Comparison of ENCODE assay signal across 2 cellular contexts in the genomic region with DNA sequence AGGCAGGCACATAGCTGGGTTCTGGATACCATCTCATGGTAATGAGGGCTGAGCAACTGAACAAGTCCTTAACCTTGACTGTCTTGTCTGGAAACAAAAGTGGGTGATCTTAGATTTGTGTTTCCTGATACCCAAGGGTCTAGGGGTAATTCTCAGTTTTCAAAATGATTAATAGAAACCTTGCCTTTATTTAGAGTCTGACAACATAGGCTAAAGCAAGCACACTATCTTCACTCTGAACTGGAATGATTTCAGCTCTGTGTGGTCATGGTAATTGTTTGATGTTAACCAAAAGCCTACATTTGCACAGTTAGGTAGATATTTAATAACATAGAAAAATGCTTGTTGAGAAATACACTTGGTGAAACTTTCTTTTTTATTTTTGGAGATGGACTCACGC.
TF ChIP-seq lines count a peak whose summit lies in the region.

No MANE protein-coding gene starts in this region.

TF ChIP-seq in A549, 52 proteins besides CTCF, POLR2A, EP300 and RAD21:
- TF ChIP-seq ESRRA (IDR thresholded peaks at IDR 0.05; ENCODE audit: borderline replicate concordance, low read length) (no peak), FOSB (CRISPR knock-in tag; IDR thresholded peaks at IDR 0.05) (no peak), PHF8 (IDR thresholded peaks at IDR 0.05; ENCODE audit: borderline replicate concordance, low read depth) (no peak), EHF (CRISPR knock-in tag; IDR thresholded peaks at IDR 0.05) (no peak), HOXB13 (CRISPR knock-in tag; IDR thresholded peaks at IDR 0.05; ENCODE audit: low read depth) (no peak), MYC (IDR thresholded peaks at IDR 0.05; ENCODE audit: borderline replicate concordance, low read length) (no peak), FOXS1 (CRISPR knock-in tag; IDR thresholded peaks at IDR 0.05) (no peak), POLR2AphosphoS2 (conservative IDR thresholded peaks at IDR 0.05; ENCODE audit: low read length) (no peak)
- TF ChIP-seq, protein P1, sequence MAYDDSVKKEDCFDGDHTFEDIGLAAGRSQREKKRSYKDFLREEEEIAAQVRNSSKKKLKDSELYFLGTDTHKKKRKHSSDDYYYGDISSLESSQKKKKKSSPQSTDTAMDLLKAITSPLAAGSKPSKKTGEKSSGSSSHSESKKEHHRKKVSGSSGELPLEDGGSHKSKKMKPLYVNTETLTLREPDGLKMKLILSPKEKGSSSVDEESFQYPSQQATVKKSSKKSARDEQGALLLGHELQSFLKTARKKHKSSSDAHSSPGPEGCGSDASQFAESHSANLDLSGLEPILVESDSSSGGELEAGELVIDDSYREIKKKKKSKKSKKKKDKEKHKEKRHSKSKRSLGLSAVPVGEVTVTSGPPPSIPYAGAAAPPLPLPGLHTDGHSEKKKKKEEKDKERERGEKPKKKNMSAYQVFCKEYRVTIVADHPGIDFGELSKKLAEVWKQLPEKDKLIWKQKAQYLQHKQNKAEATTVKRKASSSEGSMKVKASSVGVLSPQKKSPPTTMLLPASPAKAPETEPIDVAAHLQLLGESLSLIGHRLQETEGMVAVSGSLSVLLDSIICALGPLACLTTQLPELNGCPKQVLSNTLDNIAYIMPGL (CRISPR knock-in tag; IDR thresholded peaks at IDR 0.05; ENCODE audit: borderline replicate concordance), result no peak
- TF ChIP-seq, protein P2, sequence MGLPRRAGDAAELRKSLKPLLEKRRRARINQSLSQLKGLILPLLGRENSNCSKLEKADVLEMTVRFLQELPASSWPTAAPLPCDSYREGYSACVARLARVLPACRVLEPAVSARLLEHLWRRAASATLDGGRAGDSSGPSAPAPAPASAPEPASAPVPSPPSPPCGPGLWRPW (IDR thresholded peaks at IDR 0.05), result no peak

TF ChIP-seq in GM23338, 12 proteins besides CTCF, POLR2A, EP300 and RAD21:
- TF ChIP-seq STAT1 (IDR thresholded peaks at IDR 0.05; ENCODE audit: unreplicated experiment), result no peak
- TF ChIP-seq, protein P3, sequence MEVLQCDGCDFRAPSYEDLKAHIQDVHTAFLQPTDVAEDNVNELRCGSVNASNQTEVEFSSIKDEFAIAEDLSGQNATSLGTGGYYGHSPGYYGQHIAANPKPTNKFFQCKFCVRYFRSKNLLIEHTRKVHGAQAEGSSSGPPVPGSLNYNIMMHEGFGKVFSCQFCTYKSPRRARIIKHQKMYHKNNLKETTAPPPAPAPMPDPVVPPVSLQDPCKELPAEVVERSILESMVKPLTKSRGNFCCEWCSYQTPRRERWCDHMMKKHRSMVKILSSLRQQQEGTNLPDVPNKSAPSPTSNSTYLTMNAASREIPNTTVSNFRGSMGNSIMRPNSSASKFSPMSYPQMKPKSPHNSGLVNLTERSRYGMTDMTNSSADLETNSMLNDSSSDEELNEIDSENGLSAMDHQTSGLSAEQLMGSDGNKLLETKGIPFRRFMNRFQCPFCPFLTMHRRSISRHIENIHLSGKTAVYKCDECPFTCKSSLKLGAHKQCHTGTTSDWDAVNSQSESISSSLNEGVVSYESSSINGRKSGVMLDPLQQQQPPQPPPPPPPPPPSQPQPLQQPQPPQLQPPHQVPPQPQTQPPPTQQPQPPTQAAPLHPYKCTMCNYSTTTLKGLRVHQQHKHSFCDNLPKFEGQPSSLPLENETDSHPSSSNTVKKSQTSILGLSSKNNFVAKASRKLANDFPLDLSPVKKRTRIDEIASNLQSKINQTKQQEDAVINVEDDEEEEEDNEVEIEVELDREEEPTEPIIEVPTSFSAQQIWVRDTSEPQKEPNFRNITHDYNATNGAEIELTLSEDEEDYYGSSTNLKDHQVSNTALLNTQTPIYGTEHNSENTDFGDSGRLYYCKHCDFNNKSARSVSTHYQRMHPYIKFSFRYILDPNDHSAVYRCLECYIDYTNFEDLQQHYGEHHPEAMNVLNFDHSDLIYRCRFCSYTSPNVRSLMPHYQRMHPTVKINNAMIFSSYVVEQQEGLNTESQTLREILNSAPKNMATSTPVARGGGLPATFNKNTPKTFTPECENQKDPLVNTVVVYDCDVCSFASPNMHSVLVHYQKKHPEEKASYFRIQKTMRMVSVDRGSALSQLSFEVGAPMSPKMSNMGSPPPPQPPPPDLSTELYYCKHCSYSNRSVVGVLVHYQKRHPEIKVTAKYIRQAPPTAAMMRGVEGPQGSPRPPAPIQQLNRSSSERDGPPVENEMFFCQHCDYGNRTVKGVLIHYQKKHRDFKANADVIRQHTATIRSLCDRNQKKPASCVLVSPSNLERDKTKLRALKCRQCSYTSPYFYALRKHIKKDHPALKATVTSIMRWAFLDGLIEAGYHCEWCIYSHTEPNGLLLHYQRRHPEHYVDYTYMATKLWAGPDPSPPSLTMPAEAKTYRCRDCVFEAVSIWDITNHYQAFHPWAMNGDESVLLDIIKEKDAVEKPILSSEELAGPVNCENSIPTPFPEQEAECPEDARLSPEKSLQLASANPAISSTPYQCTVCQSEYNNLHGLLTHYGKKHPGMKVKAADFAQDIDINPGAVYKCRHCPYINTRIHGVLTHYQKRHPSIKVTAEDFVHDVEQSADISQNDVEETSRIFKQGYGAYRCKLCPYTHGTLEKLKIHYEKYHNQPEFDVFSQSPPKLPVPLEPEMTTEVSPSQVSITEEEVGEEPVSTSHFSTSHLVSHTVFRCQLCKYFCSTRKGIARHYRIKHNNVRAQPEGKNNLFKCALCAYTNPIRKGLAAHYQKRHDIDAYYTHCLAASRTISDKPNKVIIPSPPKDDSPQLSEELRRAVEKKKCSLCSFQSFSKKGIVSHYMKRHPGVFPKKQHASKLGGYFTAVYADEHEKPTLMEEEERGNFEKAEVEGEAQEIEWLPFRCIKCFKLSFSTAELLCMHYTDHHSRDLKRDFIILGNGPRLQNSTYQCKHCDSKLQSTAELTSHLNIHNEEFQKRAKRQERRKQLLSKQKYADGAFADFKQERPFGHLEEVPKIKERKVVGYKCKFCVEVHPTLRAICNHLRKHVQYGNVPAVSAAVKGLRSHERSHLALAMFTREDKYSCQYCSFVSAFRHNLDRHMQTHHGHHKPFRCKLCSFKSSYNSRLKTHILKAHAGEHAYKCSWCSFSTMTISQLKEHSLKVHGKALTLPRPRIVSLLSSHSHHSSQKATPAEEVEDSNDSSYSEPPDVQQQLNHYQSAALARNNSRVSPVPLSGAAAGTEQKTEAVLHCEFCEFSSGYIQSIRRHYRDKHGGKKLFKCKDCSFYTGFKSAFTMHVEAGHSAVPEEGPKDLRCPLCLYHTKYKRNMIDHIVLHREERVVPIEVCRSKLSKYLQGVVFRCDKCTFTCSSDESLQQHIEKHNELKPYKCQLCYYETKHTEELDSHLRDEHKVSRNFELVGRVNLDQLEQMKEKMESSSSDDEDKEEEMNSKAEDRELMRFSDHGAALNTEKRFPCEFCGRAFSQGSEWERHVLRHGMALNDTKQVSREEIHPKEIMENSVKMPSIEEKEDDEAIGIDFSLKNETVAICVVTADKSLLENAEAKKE (CRISPR knock-in tag; IDR thresholded peaks at IDR 0.05), result no peak
- TF ChIP-seq CREB1 (CRISPR knock-in tag; IDR thresholded peaks at IDR 0.05; ENCODE audit: low read depth), result no peak
- TF ChIP-seq JUNB (IDR thresholded peaks at IDR 0.05; ENCODE audit: unreplicated experiment), result no peak
